ENCODE assay signal across 8 cellular contexts in the genomic region with DNA sequence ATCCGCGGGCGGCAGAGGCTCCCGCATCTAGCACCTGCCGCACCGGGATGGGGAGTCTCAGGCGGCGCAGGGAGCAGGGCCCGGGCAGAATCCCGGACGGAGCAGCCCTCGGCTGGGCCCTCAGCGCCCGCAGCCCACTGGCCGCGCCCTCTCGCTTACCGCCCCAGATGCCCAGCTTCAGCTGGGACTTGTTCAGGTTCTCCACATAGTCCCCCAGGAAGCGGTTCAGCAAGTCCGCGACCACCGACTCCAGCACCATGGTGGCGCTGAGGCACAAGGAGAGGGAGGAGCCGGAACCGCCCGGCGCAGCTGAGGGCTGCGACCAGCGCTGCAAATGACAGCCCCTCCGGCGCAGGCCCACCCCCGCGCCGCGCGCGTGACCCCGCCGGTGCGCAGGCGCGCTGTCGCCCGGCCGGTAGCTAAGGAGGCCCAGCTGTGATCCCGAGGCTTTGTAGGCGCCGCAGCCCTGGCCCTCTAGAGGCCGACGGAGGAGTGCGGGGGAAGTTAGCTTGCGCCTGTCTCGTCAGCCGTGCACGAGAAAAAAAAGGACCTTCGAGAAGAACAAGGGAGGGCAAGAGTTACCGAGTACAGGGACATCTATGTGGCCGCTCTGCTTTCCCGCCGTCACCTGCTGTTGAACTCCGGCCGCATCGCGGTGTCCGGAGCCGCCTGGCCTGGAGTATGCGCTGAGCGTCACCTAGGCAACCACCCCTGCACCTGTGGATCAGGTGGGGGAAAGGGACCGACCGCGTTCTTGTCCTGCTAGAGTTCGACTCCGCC. TPM values are rescaled to one million over a fixed set of nuclear protein-coding genes. Genes with fewer than 3 reads are reported as not detected.
DNase-seq lines count a peak whose midpoint lies in the region; ATAC-seq, FAIRE-seq and TF ChIP-seq lines count a peak whose summit lies in the region.

A gene with protein sequence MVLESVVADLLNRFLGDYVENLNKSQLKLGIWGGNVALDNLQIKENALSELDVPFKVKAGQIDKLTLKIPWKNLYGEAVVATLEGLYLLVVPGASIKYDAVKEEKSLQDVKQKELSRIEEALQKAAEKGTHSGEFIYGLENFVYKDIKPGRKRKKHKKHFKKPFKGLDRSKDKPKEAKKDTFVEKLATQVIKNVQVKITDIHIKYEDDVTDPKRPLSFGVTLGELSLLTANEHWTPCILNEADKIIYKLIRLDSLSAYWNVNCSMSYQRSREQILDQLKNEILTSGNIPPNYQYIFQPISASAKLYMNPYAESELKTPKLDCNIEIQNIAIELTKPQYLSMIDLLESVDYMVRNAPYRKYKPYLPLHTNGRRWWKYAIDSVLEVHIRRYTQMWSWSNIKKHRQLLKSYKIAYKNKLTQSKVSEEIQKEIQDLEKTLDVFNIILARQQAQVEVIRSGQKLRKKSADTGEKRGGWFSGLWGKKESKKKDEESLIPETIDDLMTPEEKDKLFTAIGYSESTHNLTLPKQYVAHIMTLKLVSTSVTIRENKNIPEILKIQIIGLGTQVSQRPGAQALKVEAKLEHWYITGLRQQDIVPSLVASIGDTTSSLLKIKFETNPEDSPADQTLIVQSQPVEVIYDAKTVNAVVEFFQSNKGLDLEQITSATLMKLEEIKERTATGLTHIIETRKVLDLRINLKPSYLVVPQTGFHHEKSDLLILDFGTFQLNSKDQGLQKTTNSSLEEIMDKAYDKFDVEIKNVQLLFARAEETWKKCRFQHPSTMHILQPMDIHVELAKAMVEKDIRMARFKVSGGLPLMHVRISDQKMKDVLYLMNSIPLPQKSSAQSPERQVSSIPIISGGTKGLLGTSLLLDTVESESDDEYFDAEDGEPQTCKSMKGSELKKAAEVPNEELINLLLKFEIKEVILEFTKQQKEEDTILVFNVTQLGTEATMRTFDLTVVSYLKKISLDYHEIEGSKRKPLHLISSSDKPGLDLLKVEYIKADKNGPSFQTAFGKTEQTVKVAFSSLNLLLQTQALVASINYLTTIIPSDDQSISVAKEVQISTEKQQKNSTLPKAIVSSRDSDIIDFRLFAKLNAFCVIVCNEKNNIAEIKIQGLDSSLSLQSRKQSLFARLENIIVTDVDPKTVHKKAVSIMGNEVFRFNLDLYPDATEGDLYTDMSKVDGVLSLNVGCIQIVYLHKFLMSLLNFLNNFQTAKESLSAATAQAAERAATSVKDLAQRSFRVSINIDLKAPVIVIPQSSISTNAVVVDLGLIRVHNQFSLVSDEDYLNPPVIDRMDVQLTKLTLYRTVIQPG (N-terminal part only) (minus strand): TSS at position 332 of the 780 bp plus-strand sequence. CDS start 73 bp downstream, at position 259.

- ATAC-seq in HG03457 (IDR thresholded peaks at IDR 0.05; ENCODE audit: unreplicated experiment) (peak; percentile 75), left lobe of liver (peak; percentile 95)

- peaks cover 19 to 44% (median 28%) of the 10 kb centered on the region in 10 experiments for H3K4me1 ChIP-seq in BLaER1 treated with 17β-estradiol and CSF1 and Interleukin-3, amounts not matched to agents 10 nM and 100 nM

- peak; percentile 72 for DNase-seq in GM19239 (ENCODE audit: insufficient read length, low spot score)
- peak; percentile 90 to 97 for DNase-seq in NCI-H526 (lab: John Stamatoyannopoulos, UW)
- peak; percentile 98 for DNase-seq in activated CD4-positive, alpha-beta T cell treated with anti-CD3 and anti-CD28 coated beads, Interleukin-2, amount 10 ng/mL, durations not matched to agents 24 days and 14 days
- peak; percentile 95 for DNase-seq in coronary artery (ENCODE audit: low spot score)
- peak; percentile 94 for DNase-seq in left lobe of liver (ENCODE audit: low spot score)
- peak; percentile 83 for DNase-seq in stimulated activated CD4-positive, alpha-beta T cell treated with anti-CD3 and anti-CD28 coated beads, Interleukin-2, amount 100 ng/mL, for 4 hours (ENCODE audit: low read depth)

- H3K27me3 Mint-ChIP-seq in activated CD4-positive, alpha-beta T cell treated with anti-CD3 and anti-CD28 coated beads, Interleukin-2, amount 10 ng/mL, durations not matched to agents 24 days and 14 days = peaks cover 24% of the 10 kb centered on the region

- H3K4me3 ChIP-seq in BLaER1 treated with 17β-estradiol and CSF1 and Interleukin-3, amounts not matched to agents 10 nM and 100 nM = peak within 1 kb of the TSS; percentile 91 to 99 (median 94)
- H3K4me3 ChIP-seq in coronary artery = peak within 1 kb of the TSS; percentile 92

- intact Hi-C loops in activated CD4-positive, alpha-beta T cell treated with anti-CD3 and anti-CD28 coated beads, Interleukin-2, amount 10 ng/mL, durations not matched to agents 24 days and 14 days (cut with micrococcal nuclease) = loop anchor here (1.0 to 10.0 kb wide), 3 partner anchors 8 to 1476 kb away; no protein-coding TSS in a partner anchor

- H3K36me3 ChIP-seq in BLaER1 treated with 17β-estradiol and CSF1 and Interleukin-3, amounts not matched to agents 10 nM and 100 nM = peaks cover 0 to 13% (median 3%) of the 10 kb centered on the region in 11 experiments; a peak in 9 of 22 replicates

- H3K4me2 ChIP-seq in BLaER1 treated with 17β-estradiol and CSF1 and Interleukin-3, amounts not matched to agents 10 nM and 100 nM = peak within 1 kb of the TSS; percentile 77 to 100 (median 95)

- peak within 1 kb of the TSS; percentile 93 to 99 (median 96) for H3K27ac ChIP-seq in BLaER1 treated with 17β-estradiol and CSF1 and Interleukin-3, amounts not matched to agents 10 nM and 100 nM
- H3K27ac ChIP-seq in coronary artery = peak within 1 kb of the TSS; percentile 90 to 94

- peak within 1 kb of the TSS; percentile 93 to 99 (median 96) for H3K9ac ChIP-seq in BLaER1 treated with 17β-estradiol and CSF1 and Interleukin-3, amounts not matched to agents 10 nM and 100 nM

- no peaks in the 10 kb centered on the region for H3K9me3 Mint-ChIP-seq in activated CD4-positive, alpha-beta T cell treated with anti-CD3 and anti-CD28 coated beads, Interleukin-2, amount 10 ng/mL, durations not matched to agents 24 days and 14 days

- H3K27me3 ChIP-seq in BLaER1 treated with 17β-estradiol and CSF1 and Interleukin-3, amounts not matched to agents 10 nM and 100 nM = peaks cover 14 to 44% (median 39%) of the 10 kb centered on the region in 11 experiments; a peak in 20 of 22 replicates

- H3K36me3 Mint-ChIP-seq in activated CD4-positive, alpha-beta T cell treated with anti-CD3 and anti-CD28 coated beads, Interleukin-2, amount 10 ng/mL, durations not matched to agents 24 days and 14 days (ENCODE audit: low read depth) = peaks cover 6% of the 10 kb centered on the region

- peak; percentile 51 for TF ChIP-seq CTCF in coronary artery (IDR thresholded peaks at IDR 0.05)

- peaks cover 13 to 40% (median 23%) of the 10 kb centered on the region in 11 experiments; a peak in 18 of 22 replicates for H4K20me1 ChIP-seq in BLaER1 treated with 17β-estradiol and CSF1 and Interleukin-3, amounts not matched to agents 10 nM and 100 nM

- FAIRE-seq in GM19239 (lab: Jason Lieb, UNC) = peak; percentile 96

- H3K4me3 Mint-ChIP-seq in activated CD4-positive, alpha-beta T cell treated with anti-CD3 and anti-CD28 coated beads, Interleukin-2, amount 10 ng/mL, durations not matched to agents 24 days and 14 days = peak within 1 kb of the TSS; percentile 93

- H3K9me3 ChIP-seq in BLaER1 treated with 17β-estradiol and CSF1 and Interleukin-3, amounts not matched to agents 10 nM and 100 nM (replicated peaks in 1 of 11) = no peaks in the 10 kb centered on the region

- H3K27ac Mint-ChIP-seq in activated CD4-positive, alpha-beta T cell treated with anti-CD3 and anti-CD28 coated beads, Interleukin-2, amount 10 ng/mL, durations not matched to agents 24 days and 14 days = peak within 1 kb of the TSS; percentile 98

- H3K4me1 Mint-ChIP-seq in activated CD4-positive, alpha-beta T cell treated with anti-CD3 and anti-CD28 coated beads, Interleukin-2, amount 10 ng/mL, durations not matched to agents 24 days and 14 days = peaks cover 31% of the 10 kb centered on the region

RNA-seq across cellular contexts. Expression of the gene that starts here (rescaled TPM):
- total RNA-seq in activated CD4-positive, alpha-beta T cell treated with anti-CD3 and anti-CD28 coated beads, Interleukin-2, amount 10 ng/mL, durations not matched to agents 24 days and 14 days = 51.5 and 54.8 TPM in 2 replicates
- total RNA-seq in left lobe of liver = 18.7 TPM

Comparison
In these comparisons a context has a peak if more than half of its experiments do, and no peak if none do; other contexts are left out.
1. Peak in every context shown above with its lines: DNase-seq, ATAC-seq, H3K4me3 ChIP-seq and H3K27ac ChIP-seq.